In genomic region chr15:88797648-88798339, GRCh38 we compare ENCODE assay signal across 36 cellular contexts. TPM values are rescaled to one million over a fixed set of nuclear protein-coding genes. Genes with fewer than 3 reads are reported as not detected.
"Had no signal": no experiment of that assay in that cellular context is flagged by ENCODE, and none has a peak within 500 bp of the region (broad histone marks: within the 10 kb centered on the region; RNA-seq: fewer than 3 reads in every experiment).

No MANE protein-coding gene starts in this region.

- H3K9me3 ChIP-seq: ascending aorta, breast epithelium, esophagus muscularis mucosa, gastrocnemius medialis, heart right ventricle had no signal

- FAIRE-seq: colon had no signal

- H3K4me1 ChIP-seq: breast epithelium, foreskin keratinocyte, gastrocnemius medialis had no signal

- H3K9me3 Mint-ChIP-seq: activated B cell treated with CpG ODN at 0.5 μM for 24 hours; activated CD8-positive, alpha-beta T cell treated with anti-CD3 and anti-CD28 coated beads for 36 hours; activated naive CD4-positive, alpha-beta T cell treated with anti-CD3 and anti-CD28 coated beads, Interleukin-2, amount 10 ng/mL, durations not matched to agents 7 days and 5 days; activated naive CD4-positive, alpha-beta T cell treated with anti-CD3 and anti-CD28 coated beads, Interleukin-2, amount 50 U/mL, for 72 hours; activated naive CD8-positive, alpha-beta T cell treated with anti-CD3 and anti-CD28 coated beads, Interleukin-2, amount 10 ng/mL, durations not matched to agents 7 days and 5 days; activated T-helper 1 cell treated with anti-CD3 and anti-CD28 coated beads, Interleukin-12 subunit alpha, Interleukin-12 subunit beta, Interleukin-2, Interleukin-4 antibody, amounts not matched to agents 30 ng/mL and 10 ng/mL and 1 ng/mL, durations not matched to agents 14 hours and 24 hours and 36 hours; activated T-helper 2 cell treated with anti-CD3 and anti-CD28 coated beads, Interferon-gamma antibody, Interleukin-2, Interleukin-4, amounts not matched to agents 10 μg/mL and 5 μg/mL and 100 μg/mL, durations not matched to agents 14 hours and 24 hours and 36 hours; central memory CD8-positive, alpha-beta T cell; effector memory CD8-positive, alpha-beta T cell; T-helper 2 cell treated with Interferon-gamma antibody and Interleukin-4, amounts not matched to agents 5 μg/mL and 100 μg/mL, for 36 hours had no signal

- DNase-seq: activated B cell treated with CpG ODN at 0.5 μM for 24 hours; activated CD4-positive, alpha-beta T cell treated with anti-CD3 and anti-CD28 coated beads for 48 hours; activated CD4-positive, alpha-beta T cell treated with anti-CD3 and anti-CD28 coated beads, Interleukin-2, amount 50 U/mL, for 1 hour; activated CD4-positive, alpha-beta T cell treated with anti-CD3 and anti-CD28 coated beads, Interleukin-2, amount 50 U/mL, for 48 hours; activated CD8-positive, alpha-beta memory T cell treated with anti-CD3 and anti-CD28 coated beads for 24 hours; activated CD8-positive, alpha-beta T cell treated with anti-CD3 and anti-CD28 coated beads for 36 hours; activated effector memory CD4-positive, alpha-beta T cell treated with anti-CD3 and anti-CD28 coated beads, Interleukin-2, amount 50 U/mL, for 16 hours; activated naive CD4-positive, alpha-beta T cell treated with anti-CD3 and anti-CD28 coated beads, Interleukin-2, amount 10 ng/mL, durations not matched to agents 7 days and 5 days; activated naive CD8-positive, alpha-beta T cell treated with anti-CD3 and anti-CD28 coated beads, Interleukin-2, amount 10 ng/mL, durations not matched to agents 7 days and 5 days; activated T-cell treated with anti-CD3 and anti-CD28 coated beads, Interleukin-2, amount 50 U/mL, for 1 hour; activated T-cell treated with anti-CD3 and anti-CD28 coated beads, Interleukin-2, amount 50 U/mL, for 48 hours; cortex of kidney; dermis blood vessel endothelial cell; effector CD4-positive, alpha-beta T cell; effector memory CD8-positive, alpha-beta T cell; erythroblast; foreskin keratinocyte; gastrocnemius medialis; glutamatergic neuron; heart right ventricle; T-helper 1 cell; T-helper 17 cell; T1000; WERI-Rb-1 had no signal

- H3K36me3 ChIP-seq: ascending aorta, breast epithelium, cardiac muscle cell, esophagus muscularis mucosa, gastrocnemius medialis, heart right ventricle, WERI-Rb-1 had no signal

- H3K36me3 Mint-ChIP-seq: activated naive CD4-positive, alpha-beta T cell treated with anti-CD3 and anti-CD28 coated beads, Interleukin-2, amount 10 ng/mL, durations not matched to agents 7 days and 5 days; activated naive CD8-positive, alpha-beta T cell treated with anti-CD3 and anti-CD28 coated beads, Interleukin-2, amount 10 ng/mL, durations not matched to agents 7 days and 5 days; brain had no signal

- H3K4me3 ChIP-seq: ascending aorta, breast epithelium, cardiac muscle cell, esophagus muscularis mucosa, gastrocnemius medialis, heart right ventricle had no signal

- H3K27me3 ChIP-seq: ascending aorta had no signal

- H3K4me3 Mint-ChIP-seq: activated B cell treated with CpG ODN at 0.5 μM for 24 hours; activated CD8-positive, alpha-beta T cell treated with anti-CD3 and anti-CD28 coated beads for 36 hours; activated naive CD4-positive, alpha-beta T cell treated with anti-CD3 and anti-CD28 coated beads, Interleukin-2, amount 10 ng/mL, durations not matched to agents 7 days and 5 days; activated naive CD8-positive, alpha-beta T cell treated with anti-CD3 and anti-CD28 coated beads, Interleukin-2, amount 10 ng/mL, durations not matched to agents 7 days and 5 days; activated T-helper 1 cell treated with anti-CD3 and anti-CD28 coated beads, Interleukin-12 subunit alpha, Interleukin-12 subunit beta, Interleukin-2, Interleukin-4 antibody, amounts not matched to agents 30 ng/mL and 10 ng/mL and 1 ng/mL, durations not matched to agents 14 hours and 24 hours and 36 hours; brain; central memory CD8-positive, alpha-beta T cell; effector memory CD8-positive, alpha-beta T cell; T-helper 17 cell; T-helper 2 cell treated with Interferon-gamma antibody and Interleukin-4, amounts not matched to agents 5 μg/mL and 100 μg/mL, for 36 hours had no signal

- H3K27ac ChIP-seq: ascending aorta, breast epithelium, cardiac muscle cell, esophagus muscularis mucosa, foreskin keratinocyte, gastrocnemius medialis, heart right ventricle, WERI-Rb-1 had no signal

- ATAC-seq: activated CD4-positive, CD25-positive, alpha-beta regulatory T cell treated with anti-CD3 and anti-CD28 coated beads, Interleukin-2, amount 50 U/mL, for 24 hours; activated CD8-positive, alpha-beta T cell treated with anti-CD3 and anti-CD28 coated beads for 36 hours; activated naive CD4-positive, alpha-beta T cell treated with anti-CD3 and anti-CD28 coated beads, Interleukin-2, amount 50 U/mL, for 72 hours; effector memory CD8-positive, alpha-beta T cell; foreskin keratinocyte; gastrocnemius medialis; heart right ventricle; T-helper 17 cell had no signal

- H3K27ac Mint-ChIP-seq: activated B cell treated with CpG ODN at 0.5 μM for 24 hours; activated CD8-positive, alpha-beta T cell treated with anti-CD3 and anti-CD28 coated beads for 36 hours; activated naive CD4-positive, alpha-beta T cell treated with anti-CD3 and anti-CD28 coated beads, Interleukin-2, amount 10 ng/mL, durations not matched to agents 7 days and 5 days; activated naive CD8-positive, alpha-beta T cell treated with anti-CD3 and anti-CD28 coated beads, Interleukin-2, amount 10 ng/mL, durations not matched to agents 7 days and 5 days; activated T-helper 1 cell treated with anti-CD3 and anti-CD28 coated beads, Interleukin-12 subunit alpha, Interleukin-12 subunit beta, Interleukin-2, Interleukin-4 antibody, amounts not matched to agents 30 ng/mL and 10 ng/mL and 1 ng/mL, durations not matched to agents 14 hours and 24 hours and 36 hours; activated T-helper 2 cell treated with anti-CD3 and anti-CD28 coated beads, Interferon-gamma antibody, Interleukin-2, Interleukin-4, amounts not matched to agents 10 μg/mL and 5 μg/mL and 100 μg/mL, durations not matched to agents 14 hours and 24 hours and 36 hours; brain; effector memory CD8-positive, alpha-beta T cell; T-helper 17 cell; T-helper 2 cell treated with Interferon-gamma antibody and Interleukin-4, amounts not matched to agents 5 μg/mL and 100 μg/mL, for 36 hours had no signal

RNA-seq across cellular contexts. Expression of gene ACAN, which starts 5.4 kb away (rescaled TPM):
- total RNA-seq: activated B cell treated with CpG ODN at 0.5 μM for 24 hours; activated CD8-positive, alpha-beta T cell treated with anti-CD3 and anti-CD28 coated beads for 36 hours; activated naive CD4-positive, alpha-beta T cell treated with anti-CD3 and anti-CD28 coated beads, Interleukin-2, amount 50 U/mL, for 72 hours; activated naive CD8-positive, alpha-beta T cell treated with anti-CD3 and anti-CD28 coated beads, Interleukin-2, amount 10 ng/mL, durations not matched to agents 7 days and 5 days; activated T-helper 1 cell treated with anti-CD3 and anti-CD28 coated beads, Interleukin-12 subunit alpha, Interleukin-12 subunit beta, Interleukin-2, Interleukin-4 antibody, amounts not matched to agents 30 ng/mL and 10 ng/mL and 1 ng/mL, durations not matched to agents 14 hours and 24 hours and 36 hours; activated T-helper 2 cell treated with anti-CD3 and anti-CD28 coated beads, Interferon-gamma antibody, Interleukin-2, Interleukin-4, amounts not matched to agents 10 μg/mL and 5 μg/mL and 100 μg/mL, durations not matched to agents 14 hours and 24 hours and 36 hours; foreskin keratinocyte; T-helper 17 cell had no signal
